ENCODE assay signal across 12 cellular contexts in the genomic region with DNA sequence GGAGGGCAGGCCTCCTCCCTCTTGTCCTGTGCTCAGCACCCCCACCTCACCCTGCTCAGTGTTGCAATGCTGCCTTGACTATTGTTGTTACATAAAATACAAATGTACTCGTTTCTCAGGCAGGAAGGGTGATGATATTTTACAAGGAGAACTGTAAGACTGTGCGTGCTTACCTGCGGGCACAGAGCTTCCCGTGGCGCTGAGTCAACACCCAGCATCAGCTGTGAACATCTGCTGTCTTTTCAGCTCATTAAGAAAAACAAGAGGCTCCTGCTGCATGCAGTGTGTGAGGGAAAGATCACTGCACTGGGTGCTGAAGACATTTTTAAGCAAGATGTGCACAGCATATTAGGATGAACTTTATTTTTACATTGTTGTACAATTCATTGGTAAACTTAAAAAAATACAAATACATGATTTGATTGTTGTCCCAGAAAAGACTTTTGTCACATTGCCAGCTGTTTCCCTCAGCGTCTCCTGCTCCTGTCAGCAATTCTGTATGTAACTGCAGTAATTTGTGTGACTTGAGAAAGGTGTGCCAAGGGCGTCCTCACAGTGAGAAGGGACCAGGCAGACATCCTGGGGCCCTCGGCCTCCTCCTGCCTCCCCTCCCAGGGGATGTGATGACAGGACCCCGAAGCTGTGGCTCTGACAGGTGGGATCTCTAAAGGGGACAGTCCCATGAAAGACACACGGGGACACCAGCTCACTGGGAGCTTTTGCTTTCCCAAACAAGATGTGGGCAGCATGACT. TPM values are rescaled to one million over a fixed set of nuclear protein-coding genes. Genes with fewer than 3 reads are reported as not detected.
DNase-seq lines count a peak whose midpoint lies in the region; ATAC-seq, FAIRE-seq and TF ChIP-seq lines count a peak whose summit lies in the region.
"Had no signal": no experiment of that assay in that cellular context is flagged by ENCODE, and none has a peak within 500 bp of the region (broad histone marks: within the 10 kb centered on the region; RNA-seq: fewer than 3 reads in every experiment).

No MANE protein-coding gene starts in this region.

- H3K27me3 Mint-ChIP-seq in T-cell: no peaks in the 10 kb centered on the region

- TF ChIP-seq CTCF in lower lobe of right lung (IDR thresholded peaks at IDR 0.05) (no peak), A673 (conservative IDR thresholded peaks at IDR 0.05; ENCODE audit: low read depth, low read length) (no peak)

- BruUV-seq in A673 (replicated peaks; lab: Mats Ljungman, UMichigan): no TSS peak

- CTCF ChIA-PET in T-cell (lab: Charles Lee) (no interaction called here), A673 (lab: Charles Lee) (no interaction called here)

- no peaks in the 10 kb centered on the region for H3K9me3 Mint-ChIP-seq in T-cell

- no peak overlapping the region for H3K4me3 Mint-ChIP-seq in T-cell

- POLR2A ChIA-PET in T-cell (lab: Charles Lee) (no interaction called here), A673 (lab: Charles Lee; ENCODE audit: low non-redundant PET) (no interaction called here)

- peaks cover 2 to 17% (median 6%) of the 10 kb centered on the region in 3 donors for H3K4me1 Mint-ChIP-seq in T-cell

- no peaks in the 10 kb centered on the region for H3K27me3 ChIP-seq in lower lobe of right lung (ENCODE audit: low read depth)
- no peaks in the 10 kb centered on the region for H3K27me3 ChIP-seq in A673 (replicated peaks; ENCODE audit: insufficient read depth, low read depth, low read length, poor library complexity)
- H3K27me3 ChIP-seq: tibial artery had no signal

- no peak for TF ChIP-seq POLR2A in GM12892 (IDR thresholded peaks at IDR 0.05; ENCODE audit: low read depth, low read length)

- H3K36me3 ChIP-seq in lower lobe of right lung (peaks cover 47% of the 10 kb centered on the region), A673 (ENCODE audit: insufficient read depth, low read length, poor library complexity, severe bottlenecking) (no peaks in the 10 kb centered on the region)

- H3K9me3 ChIP-seq in lower lobe of right lung: no peaks in the 10 kb centered on the region
- no peaks in the 10 kb centered on the region for H3K9me3 ChIP-seq in A673 (ENCODE audit: low read depth, low read length, poor library complexity, severe bottlenecking)
- H3K9me3 ChIP-seq: SK-N-SH, tibial artery had no signal

- peaks cover 27% of the 10 kb centered on the region for H3K36me3 Mint-ChIP-seq in T-cell

- FAIRE-seq in GM12892 (lab: Jason Lieb, UNC): no peak

- intact Hi-C loops in lower lobe of right lung (cut with DNase I): no loop called here
- intact Hi-C loops in A673 (cut with micrococcal nuclease; ENCODE audit: unreplicated experiment): loop anchor here (10.0 kb wide), 3 partner anchors 193 to 763 kb away; no protein-coding TSS in a partner anchor

- DNase-seq in DMS153 (lab: John Stamatoyannopoulos, UW): peak; percentile 2
- no peak for DNase-seq in DMS153 treated with DMSO at 0.1 percent for 48 hours (lab: John Stamatoyannopoulos, UW; ENCODE audit: unreplicated experiment)
- DNase-seq in HT1080 (ENCODE audit: low read depth): peak; percentile 51
- DNase-seq in T-cell: no peak
- peak; percentile 13 for DNase-seq in lower lobe of right lung
- DNase-seq in A673 (ENCODE audit: low spot score): no peak
- DNase-seq in GM12892 (ENCODE audit: insufficient read length): no peak
- no peak for DNase-seq in activated CD8-positive, alpha-beta memory T cell treated with anti-CD3 and anti-CD28 coated beads for 24 hours
- DNase-seq: SK-N-SH, tibial artery had no signal

- ATAC-seq in T-cell (replicated peaks in 1 of 4) (peak; percentile 21 to 68 (median 48)), lower lobe of right lung (no peak)

- H3K4me3 ChIP-seq in lower lobe of right lung: no peak overlapping the region
- H3K4me3 ChIP-seq in A673 (ENCODE audit: low read depth, low read length, poor library complexity, severe bottlenecking): no peak overlapping the region
- H3K4me3 ChIP-seq: lung, tibial artery had no signal

- H3K4me1 ChIP-seq in lower lobe of right lung (peaks cover 10% of the 10 kb centered on the region), A673 (ENCODE audit: insufficient read depth, low read length, poor library complexity, severe bottlenecking) (no peaks in the 10 kb centered on the region)

- peak overlapping the region; percentile 41 to 65 for H3K27ac Mint-ChIP-seq in T-cell

- no peak overlapping the region for H3K27ac ChIP-seq in lower lobe of right lung
- H3K27ac ChIP-seq in A673 (ENCODE audit: low read depth, low read length, poor library complexity, severe bottlenecking): no peak overlapping the region
- H3K27ac ChIP-seq: 22Rv1 had no signal

RNA-seq across cellular contexts. Expression of gene RPL32, which starts 56.3 kb away (rescaled TPM):
- total RNA-seq in HT1080 (2014; rRNA removed; shearing (Covaris generic)): 2,698 and 2,901 TPM in 2 replicates
- polyA plus RNA-seq in HT1080 (2015; cell fraction: cytosol; rRNA removed): 2,141 and 2,405 TPM in 2 replicates
- polyA plus RNA-seq in HT1080 (2015; cell fraction: nucleus; rRNA removed): 622 and 638 TPM in 2 replicates
- total RNA-seq in T-cell (1,000 to 10,000 TPM; 3,117 to 3,787 (median 3,363) TPM), lower lobe of right lung (1,243 TPM), A673 (2021) (1,684 and 1,701 TPM in 2 replicates)
- 5,581 TPM for polyA plus RNA-seq in GM12892 (2012; ENCODE audit: missing spikeins)

Comparison
In these comparisons a context has a peak if more than half of its experiments do, and no peak if none do; other contexts are left out.
1. DNase-seq: peak in DMS153 (single experiment), HT1080 (single experiment) and lower lobe of right lung (single experiment); none in DMS153 treated with DMSO at 0.1 percent for 48 hours (single experiment), T-cell (0 of 34), A673 (single experiment), GM12892 (single experiment) and activated CD8-positive, alpha-beta memory T cell treated with anti-CD3 and anti-CD28 coated beads for 24 hours (single experiment).
2. ATAC-seq: peak in T-cell (4 of 4); none in lower lobe of right lung (0 of 2).